In genomic region chr14:94588311-94588710, GRCh38 we compare ENCODE assay signal across 32 cellular contexts. TPM values are rescaled to one million over a fixed set of nuclear protein-coding genes. Genes with fewer than 3 reads are reported as not detected.
"Had no signal": no experiment of that assay in that cellular context is flagged by ENCODE, and none has a peak within 500 bp of the region (broad histone marks: within the 10 kb centered on the region; RNA-seq: fewer than 3 reads in every experiment).

No MANE protein-coding gene starts in this region.

- H3K27ac ChIP-seq: neural progenitor cell, ovary, parathyroid adenoma, psoas muscle, skin epidermis, suprapubic skin, thoracic aorta, thyroid gland, tibial nerve, upper lobe of left lung, vagina had no signal

- H2AFZ ChIP-seq: neural progenitor cell, parathyroid adenoma had no signal

- H3K36me3 ChIP-seq: neural progenitor cell, ovary, suprapubic skin, thoracic aorta, thyroid gland, upper lobe of left lung, vagina had no signal

- H3K9me3 ChIP-seq: ovary, psoas muscle, spleen, suprapubic skin, thoracic aorta, thyroid gland, tibial nerve, upper lobe of left lung, vagina had no signal

- H3K4me3 ChIP-seq: neural progenitor cell, ovary, psoas muscle, skin epidermis, smooth muscle cell, spleen, suprapubic skin, thoracic aorta, thyroid gland, tibial nerve, upper lobe of left lung, vagina had no signal

- ATAC-seq: naive thymus-derived CD4-positive, alpha-beta T cell; natural killer cell; psoas muscle; right cardiac atrium; sciatic nerve; stimulated activated memory B cell treated with anti-CD40 and anti-IgM and Interleukin-4, amounts not matched to agents 10 μg/mL and 1 μg/mL and 100 μg/mL, for 72 hours; stimulated activated naive CD8-positive, alpha-beta T cell treated with anti-CD3 and anti-CD28 coated beads, Interleukin-15, amount 100 ng/mL, for 72 hours; stimulated activated naive CD8-positive, alpha-beta T cell treated with anti-CD3 and anti-CD28 coated beads, Interleukin-15, Interleukin-2, amounts not matched to agents 100 U/mL and 50 U/mL, for 24 hours had no signal

- H3K4me2 ChIP-seq: neural progenitor cell, smooth muscle cell had no signal

- H3K4me1 ChIP-seq: parathyroid adenoma, psoas muscle, suprapubic skin, thyroid gland, upper lobe of left lung, vagina had no signal

- DNase-seq: naive thymus-derived CD4-positive, alpha-beta T cell; natural killer cell; occipital lobe; ovary; psoas muscle; right cardiac atrium; spleen; stimulated activated CD4-positive, alpha-beta T cell treated with anti-CD3 and anti-CD28 coated beads, Interleukin-12 subunit alpha, Interleukin-12 subunit beta, amount 100 ng/mL, for 4 hours; stimulated activated CD4-positive, alpha-beta T cell treated with anti-CD3 and anti-CD28 coated beads, Interleukin-1b, Interleukin-23, amount 100 ng/mL, for 48 hours; stimulated activated CD4-positive, alpha-beta T cell treated with anti-CD3 and anti-CD28 coated beads, Interleukin-4, amount 100 ng/mL, for 1 hour; stimulated activated CD4-positive, alpha-beta T cell treated with anti-CD3 and anti-CD28 coated beads, Interleukin-4, amount 100 ng/mL, for 4 hours; stimulated activated CD8-positive, alpha-beta memory T cell treated with anti-CD3 and anti-CD28 coated beads, Interleukin-4, amount 100 ng/mL, for 48 hours; stimulated activated naive CD4-positive, alpha-beta T cell; stimulated activated naive CD8-positive, alpha-beta T cell treated with anti-CD3 and anti-CD28 coated beads, Interleukin-15, amount 100 ng/mL, for 72 hours; stimulated activated naive CD8-positive, alpha-beta T cell treated with anti-CD3 and anti-CD28 coated beads, Interleukin-15, Interleukin-2, amounts not matched to agents 100 U/mL and 50 U/mL, for 24 hours; substantia nigra; thyroid gland; trophoblast cell; upper lobe of left lung had no signal

- H3K27me3 ChIP-seq: neural progenitor cell, ovary, spleen, suprapubic skin, thyroid gland, tibial nerve, upper lobe of left lung, vagina had no signal

- H3K79me2 ChIP-seq: parathyroid adenoma had no signal

RNA-seq across cellular contexts. Expression of gene SERPINA5, which starts 7.1 kb away (rescaled TPM):
- total RNA-seq: naive thymus-derived CD4-positive, alpha-beta T cell; natural killer cell had no signal
- polyA plus RNA-seq: naive thymus-derived CD4-positive, alpha-beta T cell; neural cell had no signal

RNA-seq across cellular contexts. Expression of gene SERPINA3, which starts 23.9 kb away (rescaled TPM):
- total RNA-seq: naive thymus-derived CD4-positive, alpha-beta T cell; natural killer cell had no signal
- polyA plus RNA-seq: naive thymus-derived CD4-positive, alpha-beta T cell; neural cell had no signal

RNA-seq across cellular contexts. Expression of gene SERPINA4, which starts 27.1 kb away (rescaled TPM):
- total RNA-seq: naive thymus-derived CD4-positive, alpha-beta T cell; natural killer cell; occipital lobe; osteoblast; psoas muscle; right cardiac atrium; sciatic nerve; smooth muscle cell; spleen; suprapubic skin; thoracic aorta; thyroid gland; tibial nerve; ureter; vagina had no signal
- polyA plus RNA-seq: naive thymus-derived CD4-positive, alpha-beta T cell; neural cell; ovary; psoas muscle; right cardiac atrium; smooth muscle cell; spleen had no signal
